2 cellular contexts compared by ENCODE assay signal in the genomic region with DNA sequence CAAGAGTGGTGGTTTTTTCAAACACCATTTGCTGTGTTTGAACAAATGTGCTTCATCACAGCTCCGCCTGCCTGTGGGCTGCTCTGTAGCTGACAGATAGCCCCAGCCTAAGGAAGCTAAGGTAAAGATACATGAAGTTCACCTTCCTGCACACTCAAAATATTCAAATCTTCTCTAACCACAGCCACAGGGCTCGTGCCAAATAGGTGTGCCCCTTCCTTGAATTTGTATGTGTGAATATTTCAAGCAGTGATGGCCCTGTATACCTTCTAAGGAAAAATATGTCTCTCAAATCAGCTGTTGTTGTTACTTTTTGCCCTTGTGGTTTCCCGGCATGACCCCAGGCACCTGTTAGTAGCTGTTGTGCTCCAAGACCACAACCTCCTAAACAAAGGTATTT.
A peak's percentile ranks its signal among the peaks of the same experiment; 100 is the strongest.
TF ChIP-seq lines count a peak whose summit lies in the region.

No MANE protein-coding gene starts in this region.

TF ChIP-seq in GM12878, 131 proteins besides CTCF, POLR2A, EP300 and RAD21 (continues in another document):
- no peak for TF ChIP-seq SPI1 (IDR thresholded peaks at IDR 0.05; ENCODE audit: borderline replicate concordance, insufficient read depth, low read depth, low read length)
- TF ChIP-seq, protein P1, sequence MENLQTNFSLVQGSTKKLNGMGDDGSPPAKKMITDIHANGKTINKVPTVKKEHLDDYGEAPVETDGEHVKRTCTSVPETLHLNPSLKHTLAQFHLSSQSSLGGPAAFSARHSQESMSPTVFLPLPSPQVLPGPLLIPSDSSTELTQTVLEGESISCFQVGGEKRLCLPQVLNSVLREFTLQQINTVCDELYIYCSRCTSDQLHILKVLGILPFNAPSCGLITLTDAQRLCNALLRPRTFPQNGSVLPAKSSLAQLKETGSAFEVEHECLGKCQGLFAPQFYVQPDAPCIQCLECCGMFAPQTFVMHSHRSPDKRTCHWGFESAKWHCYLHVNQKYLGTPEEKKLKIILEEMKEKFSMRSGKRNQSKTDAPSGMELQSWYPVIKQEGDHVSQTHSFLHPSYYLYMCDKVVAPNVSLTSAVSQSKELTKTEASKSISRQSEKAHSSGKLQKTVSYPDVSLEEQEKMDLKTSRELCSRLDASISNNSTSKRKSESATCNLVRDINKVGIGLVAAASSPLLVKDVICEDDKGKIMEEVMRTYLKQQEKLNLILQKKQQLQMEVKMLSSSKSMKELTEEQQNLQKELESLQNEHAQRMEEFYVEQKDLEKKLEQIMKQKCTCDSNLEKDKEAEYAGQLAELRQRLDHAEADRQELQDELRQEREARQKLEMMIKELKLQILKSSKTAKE (IDR thresholded peaks at IDR 0.05; ENCODE audit: low read depth, poor library complexity, severe bottlenecking): no peak
- TF ChIP-seq ZNF687 (IDR thresholded peaks at IDR 0.05): no peak
- TF ChIP-seq RAD51 (IDR thresholded peaks at IDR 0.05): 0 out of 2 replicates have a peak, but pooled peaks have one; percentile 17
- no peak for TF ChIP-seq HDGF (IDR thresholded peaks at IDR 0.05)
- 0 out of 2 replicates have a peak, but pooled peaks have one; percentile 20 for TF ChIP-seq IKZF1 (conservative IDR thresholded peaks at IDR 0.05)
- peak; percentile 16; the same call in 1 of the 2 replicates for TF ChIP-seq ZNF384 (IDR thresholded peaks at IDR 0.05; ENCODE audit: borderline replicate concordance, low read depth, low read length)
- peak; percentile 16 to 28; a peak in 1 of 4 replicates for TF ChIP-seq IKZF2 (IDR thresholded peaks at IDR 0.05)
- TF ChIP-seq KLF5 (IDR thresholded peaks at IDR 0.05; ENCODE audit: partially characterized antibody): no peak
- TF ChIP-seq MTA2 (IDR thresholded peaks at IDR 0.05; ENCODE audit: low read depth): peak; percentile 20; the same call in 1 of the 2 replicates
- TF ChIP-seq CBX3 (IDR thresholded peaks at IDR 0.05; ENCODE audit: borderline replicate concordance, low read depth): no peak
- no peak for TF ChIP-seq ETV6 (conservative IDR thresholded peaks at IDR 0.05 in 1 of 2, IDR thresholded peaks at IDR 0.05 in 1 of 2; ENCODE audit: borderline replicate concordance in 1 of 2, low read depth in 1 of 2)
- TF ChIP-seq POLR2AphosphoS2 (IDR thresholded peaks at IDR 0.05; ENCODE audit: low read depth, low read length): no peak
- peak; percentile 27; the same call in 1 of the 3 replicates for TF ChIP-seq POU2F2 (IDR thresholded peaks at IDR 0.05; ENCODE audit: borderline replicate concordance, low read depth, low read length)
- no peak for TF ChIP-seq FOXK2 (IDR thresholded peaks at IDR 0.05)
- no peak for TF ChIP-seq ZNF217 (IDR thresholded peaks at IDR 0.05)
- TF ChIP-seq EZH2 (IDR thresholded peaks at IDR 0.05; ENCODE audit: borderline replicate concordance, control insufficient read depth, low read depth, low read length): no peak
- no peak for TF ChIP-seq ASH2L (IDR thresholded peaks at IDR 0.05; ENCODE audit: borderline replicate concordance, low read depth)
- peak; percentile 12; the same call in 1 of the 2 replicates for TF ChIP-seq SMC3 (IDR thresholded peaks at IDR 0.05; ENCODE audit: borderline replicate concordance, low read length)
- no peak for TF ChIP-seq CHD2 (IDR thresholded peaks at IDR 0.05; ENCODE audit: borderline replicate concordance, low read depth, low read length)
- TF ChIP-seq STAT3 (IDR thresholded peaks at IDR 0.05; ENCODE audit: low read depth, low read length): no peak
- TF ChIP-seq BHLHE40 (IDR thresholded peaks at IDR 0.05; ENCODE audit: borderline replicate concordance in 1 of 2, low read depth in 2 of 2, low read length in 1 of 2): peak; percentile 78 to 79
- TF ChIP-seq NKRF (conservative IDR thresholded peaks at IDR 0.05): no peak
- TF ChIP-seq NR2F1 (conservative IDR thresholded peaks at IDR 0.05): peak; percentile 48
- TF ChIP-seq MXI1 (IDR thresholded peaks at IDR 0.05; ENCODE audit: low read depth, low read length): 0 out of 2 replicates have a peak, but pooled peaks have one; percentile 47

TF ChIP-seq in WTC11, 78 proteins besides CTCF, POLR2A, EP300 and RAD21:
- TF ChIP-seq MYBL2 (CRISPR knock-in tag; IDR thresholded peaks at IDR 0.05) (no peak), GTF2I (CRISPR knock-in tag; conservative IDR thresholded peaks at IDR 0.05) (no peak), HMGA2 (CRISPR knock-in tag; IDR thresholded peaks at IDR 0.05) (no peak), SMAD4 (CRISPR knock-in tag; IDR thresholded peaks at IDR 0.05) (no peak), ATF3 (CRISPR knock-in tag; conservative IDR thresholded peaks at IDR 0.05) (no peak), TEAD4 (CRISPR knock-in tag; IDR thresholded peaks at IDR 0.05) (no peak), RORB (CRISPR knock-in tag; IDR thresholded peaks at IDR 0.05) (no peak), ZNF317 (CRISPR knock-in tag; IDR thresholded peaks at IDR 0.05; ENCODE audit: borderline replicate concordance, low read depth) (no peak), ZNF219 (CRISPR knock-in tag; IDR thresholded peaks at IDR 0.05; ENCODE audit: borderline replicate concordance) (no peak), TCF7 (CRISPR knock-in tag; IDR thresholded peaks at IDR 0.05; ENCODE audit: low read depth) (no peak), FOXK1 (CRISPR knock-in tag; IDR thresholded peaks at IDR 0.05) (no peak), TP53 (CRISPR knock-in tag; IDR thresholded peaks at IDR 0.05) (no peak), FOXP1 (CRISPR knock-in tag; IDR thresholded peaks at IDR 0.05; ENCODE audit: borderline replicate concordance) (no peak), ZMAT4 (CRISPR knock-in tag; IDR thresholded peaks at IDR 0.05) (no peak), TEAD1 (CRISPR knock-in tag; IDR thresholded peaks at IDR 0.05) (no peak), ZNF425 (CRISPR knock-in tag; conservative IDR thresholded peaks at IDR 0.05) (no peak), ESRRA (CRISPR knock-in tag; IDR thresholded peaks at IDR 0.05; ENCODE audit: borderline replicate concordance) (no peak), ELF4 (CRISPR knock-in tag; IDR thresholded peaks at IDR 0.05; ENCODE audit: low read depth) (no peak)
- TF ChIP-seq, protein P2, sequence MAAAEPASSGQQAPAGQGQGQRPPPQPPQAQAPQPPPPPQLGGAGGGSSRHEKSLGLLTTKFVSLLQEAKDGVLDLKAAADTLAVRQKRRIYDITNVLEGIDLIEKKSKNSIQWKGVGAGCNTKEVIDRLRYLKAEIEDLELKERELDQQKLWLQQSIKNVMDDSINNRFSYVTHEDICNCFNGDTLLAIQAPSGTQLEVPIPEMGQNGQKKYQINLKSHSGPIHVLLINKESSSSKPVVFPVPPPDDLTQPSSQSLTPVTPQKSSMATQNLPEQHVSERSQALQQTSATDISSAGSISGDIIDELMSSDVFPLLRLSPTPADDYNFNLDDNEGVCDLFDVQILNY (CRISPR knock-in tag; IDR thresholded peaks at IDR 0.05): no peak
- TF ChIP-seq, protein P3, sequence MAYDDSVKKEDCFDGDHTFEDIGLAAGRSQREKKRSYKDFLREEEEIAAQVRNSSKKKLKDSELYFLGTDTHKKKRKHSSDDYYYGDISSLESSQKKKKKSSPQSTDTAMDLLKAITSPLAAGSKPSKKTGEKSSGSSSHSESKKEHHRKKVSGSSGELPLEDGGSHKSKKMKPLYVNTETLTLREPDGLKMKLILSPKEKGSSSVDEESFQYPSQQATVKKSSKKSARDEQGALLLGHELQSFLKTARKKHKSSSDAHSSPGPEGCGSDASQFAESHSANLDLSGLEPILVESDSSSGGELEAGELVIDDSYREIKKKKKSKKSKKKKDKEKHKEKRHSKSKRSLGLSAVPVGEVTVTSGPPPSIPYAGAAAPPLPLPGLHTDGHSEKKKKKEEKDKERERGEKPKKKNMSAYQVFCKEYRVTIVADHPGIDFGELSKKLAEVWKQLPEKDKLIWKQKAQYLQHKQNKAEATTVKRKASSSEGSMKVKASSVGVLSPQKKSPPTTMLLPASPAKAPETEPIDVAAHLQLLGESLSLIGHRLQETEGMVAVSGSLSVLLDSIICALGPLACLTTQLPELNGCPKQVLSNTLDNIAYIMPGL (CRISPR knock-in tag; IDR thresholded peaks at IDR 0.05): no peak
